ENCODE assay signal across 8 cellular contexts in the genomic region with DNA sequence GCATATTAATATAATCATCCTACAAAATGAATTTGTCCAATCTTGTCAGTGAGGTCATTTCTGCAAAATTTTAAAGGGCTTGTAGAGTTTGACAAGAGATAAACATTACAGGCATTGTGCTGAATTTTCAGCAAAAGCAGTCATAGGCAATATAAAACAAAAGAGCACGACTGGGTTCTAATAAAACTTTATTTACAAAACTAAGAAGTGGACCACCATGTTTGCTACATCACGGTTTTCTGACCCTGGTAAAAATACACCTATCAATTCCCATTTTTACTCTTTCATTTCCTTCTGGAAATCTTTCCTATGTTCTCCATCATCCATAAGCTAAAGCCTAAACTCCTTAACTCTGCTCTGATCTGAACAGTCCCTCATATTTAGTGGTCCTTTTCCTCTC.
"Had no signal": no experiment of that assay in that cellular context is flagged by ENCODE, and none has a peak within 500 bp of the region (broad histone marks: within the 10 kb centered on the region; RNA-seq: fewer than 3 reads in every experiment).

No MANE protein-coding gene starts in this region.

- H3K4me1 ChIP-seq: HAP-1 had no signal

- H3K36me3 ChIP-seq: HAP-1 had no signal

- H2AFZ ChIP-seq: GM23248 had no signal

- H3K27ac ChIP-seq: GM23248 had no signal

- FAIRE-seq: HepG2 had no signal

- DNase-seq: GM23248, GOT3, H7, HFFc6, KG1 had no signal

- H3K9ac ChIP-seq: GM23248 had no signal

- H3K4me3 ChIP-seq: GM23248, HAP-1 had no signal

- ATAC-seq: HCT116, HepG2 had no signal

- H3K9me3 ChIP-seq: HAP-1 had no signal
